In the genomic region with DNA sequence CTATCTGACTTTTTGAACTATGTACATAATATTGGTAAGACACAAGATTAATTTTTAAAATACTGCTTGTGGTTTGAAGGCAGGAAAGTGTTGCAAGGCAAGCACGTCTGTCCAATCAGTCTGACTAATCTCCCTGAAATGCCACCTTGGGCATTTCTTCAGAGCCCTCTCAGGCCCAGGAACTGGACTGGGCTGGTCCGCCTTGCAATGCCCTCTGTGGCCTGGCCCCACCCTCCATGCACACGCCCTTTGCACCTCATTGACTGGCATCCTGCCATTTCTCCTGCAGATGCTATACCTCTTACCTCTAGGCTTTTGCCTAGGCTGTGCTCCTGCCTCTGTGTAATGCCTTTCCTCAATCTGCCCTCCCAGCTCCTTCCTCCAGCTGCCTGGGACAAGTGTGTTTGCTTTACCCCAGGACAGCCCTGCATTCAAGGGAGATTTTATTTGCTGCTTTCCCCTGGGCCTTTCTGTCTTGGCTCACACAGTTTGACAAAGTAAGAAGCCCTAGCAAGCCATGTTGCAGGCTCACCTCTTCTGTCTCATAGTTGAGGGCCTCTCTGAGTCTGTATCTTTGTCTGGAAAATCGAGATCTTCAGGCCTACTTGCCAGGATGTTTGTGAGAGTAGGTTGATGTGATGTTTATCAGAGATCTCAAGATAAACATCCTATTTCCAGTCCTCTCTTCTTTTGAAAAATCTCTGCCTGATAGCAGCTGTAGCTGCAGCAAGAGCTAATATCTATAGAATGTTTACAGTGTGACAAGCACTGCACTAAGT, we compare ENCODE assay signal across 8 cellular contexts.
DNase-seq lines count a peak whose midpoint lies in the region; ATAC-seq and TF ChIP-seq lines count a peak whose summit lies in the region.

No MANE protein-coding gene starts in this region.

- no peak overlapping the region for H3K4me3 Mint-ChIP-seq in progenitor cell of endocrine pancreas (ENCODE audit: low read depth)

- TF ChIP-seq POLR2A in erythroblast (IDR thresholded peaks at IDR 0.05; ENCODE audit: low read length), result no peak

- no peak for TF ChIP-seq CTCF in progenitor cell of endocrine pancreas (IDR thresholded peaks at IDR 0.05; ENCODE audit: unreplicated experiment)

- peak; percentile 72 for DNase-seq in H4 (ENCODE audit: low spot score)
- DNase-seq in NCI-H774 (lab: John Stamatoyannopoulos, UW), result peak; percentile 90
- DNase-seq in erythroblast (lab: John Stamatoyannopoulos, UW), result peak; percentile 9
- no peak for DNase-seq in progenitor cell of endocrine pancreas (ENCODE audit: low spot score, unreplicated experiment)
- no peak for DNase-seq in GDM1 (lab: John Stamatoyannopoulos, UW)
- no peak for DNase-seq in NCI-H82 treated with DMSO at 0.1 percent for 48 hours (lab: John Stamatoyannopoulos, UW; ENCODE audit: unreplicated experiment)

- peak overlapping the region; percentile 70 for H3K27ac Mint-ChIP-seq in progenitor cell of endocrine pancreas

- peaks cover 27% of the 10 kb centered on the region for H3K27me3 Mint-ChIP-seq in progenitor cell of endocrine pancreas

- no peak for ATAC-seq in GM21447 (IDR thresholded peaks at IDR 0.05; ENCODE audit: unreplicated experiment)
- no peak for ATAC-seq in GM19023 (IDR thresholded peaks at IDR 0.05; ENCODE audit: unreplicated experiment)

- no peaks in the 10 kb centered on the region for H3K36me3 Mint-ChIP-seq in progenitor cell of endocrine pancreas (ENCODE audit: insufficient read depth)

- H3K4me1 Mint-ChIP-seq in progenitor cell of endocrine pancreas (ENCODE audit: low read depth), result peaks cover 17% of the 10 kb centered on the region

- no peaks in the 10 kb centered on the region for H3K9me3 Mint-ChIP-seq in progenitor cell of endocrine pancreas (ENCODE audit: low read depth)

Comparison
In these comparisons a context has a peak if more than half of its experiments do, and no peak if none do; other contexts are left out.
1. DNase-seq: peak in H4 (single experiment), NCI-H774 (single experiment) and erythroblast (2 of 2); none in progenitor cell of endocrine pancreas (single experiment), GDM1 (single experiment) and NCI-H82 treated with DMSO at 0.1 percent for 48 hours (single experiment).